In the genomic region with DNA sequence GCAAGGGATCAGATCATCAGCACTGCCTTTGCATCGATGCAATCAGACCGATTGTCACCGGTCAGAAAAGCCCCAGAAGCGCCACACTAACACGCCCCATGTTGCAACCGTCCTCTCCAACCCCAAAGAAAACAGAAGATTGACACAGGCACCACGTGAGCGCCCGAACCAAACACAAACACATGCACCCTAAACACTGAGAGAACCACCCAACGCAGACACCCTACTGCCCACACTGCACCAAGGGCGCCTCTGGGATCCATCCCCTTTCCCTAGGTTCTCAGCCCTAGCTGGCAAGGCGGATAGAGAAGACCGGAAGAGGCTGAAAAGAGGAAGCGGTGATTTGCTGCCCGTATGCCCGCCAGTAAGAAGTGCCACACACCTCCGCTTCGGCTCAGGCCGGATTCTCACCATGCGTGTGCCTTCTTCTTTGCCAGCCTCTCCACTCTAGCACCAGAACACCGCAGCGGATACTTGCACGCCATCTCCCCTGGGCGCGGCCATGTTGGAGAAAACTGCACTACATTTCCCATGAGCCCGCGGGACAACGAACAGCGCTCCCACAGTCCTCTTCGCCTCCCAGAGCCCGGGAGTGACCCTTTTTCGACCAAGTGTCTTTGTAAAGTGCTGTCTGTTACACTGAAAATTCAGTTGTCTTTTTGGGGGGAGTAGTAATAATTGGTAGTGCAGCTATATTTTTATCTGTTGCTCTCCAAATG, we compare ENCODE assay signal across 9 cellular contexts. TPM values are rescaled to one million over a fixed set of nuclear protein-coding genes. Genes with fewer than 3 reads are reported as not detected.
DNase-seq lines count a peak whose midpoint lies in the region; ATAC-seq and FAIRE-seq lines count a peak whose summit lies in the region.
"Had no signal": no experiment of that assay in that cellular context is flagged by ENCODE, and none has a peak within 500 bp of the region (broad histone marks: within the 10 kb centered on the region; RNA-seq: fewer than 3 reads in every experiment).

A gene with protein sequence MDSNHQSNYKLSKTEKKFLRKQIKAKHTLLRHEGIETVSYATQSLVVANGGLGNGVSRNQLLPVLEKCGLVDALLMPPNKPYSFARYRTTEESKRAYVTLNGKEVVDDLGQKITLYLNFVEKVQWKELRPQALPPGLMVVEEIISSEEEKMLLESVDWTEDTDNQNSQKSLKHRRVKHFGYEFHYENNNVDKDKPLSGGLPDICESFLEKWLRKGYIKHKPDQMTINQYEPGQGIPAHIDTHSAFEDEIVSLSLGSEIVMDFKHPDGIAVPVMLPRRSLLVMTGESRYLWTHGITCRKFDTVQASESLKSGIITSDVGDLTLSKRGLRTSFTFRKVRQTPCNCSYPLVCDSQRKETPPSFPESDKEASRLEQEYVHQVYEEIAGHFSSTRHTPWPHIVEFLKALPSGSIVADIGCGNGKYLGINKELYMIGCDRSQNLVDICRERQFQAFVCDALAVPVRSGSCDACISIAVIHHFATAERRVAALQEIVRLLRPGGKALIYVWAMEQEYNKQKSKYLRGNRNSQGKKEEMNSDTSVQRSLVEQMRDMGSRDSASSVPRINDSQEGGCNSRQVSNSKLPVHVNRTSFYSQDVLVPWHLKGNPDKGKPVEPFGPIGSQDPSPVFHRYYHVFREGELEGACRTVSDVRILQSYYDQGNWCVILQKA (minus strand): TSS at position 517 of the 719 bp plus-strand sequence. CDS start 4,842 bp downstream, outside the sequence.

- no peaks in the 10 kb centered on the region for H4K20me1 ChIP-seq in BLaER1

- H3K4me1 ChIP-seq in BLaER1 (peaks cover 48% of the 10 kb centered on the region), ectodermal cell (ENCODE audit: control insufficient read depth, insufficient read depth, low read length) (peaks cover 10% of the 10 kb centered on the region)

- no peaks in the 10 kb centered on the region for H3K27me3 ChIP-seq in BLaER1
- H3K27me3 ChIP-seq in ectodermal cell (ENCODE audit: control insufficient read depth, insufficient read depth, low read length, poor library complexity, severe bottlenecking) = no peaks in the 10 kb centered on the region

- H3K4me2 ChIP-seq in BLaER1 = peak within 1 kb of the TSS; percentile 82

- WGBS in ectodermal cell, 2 experiments = 0 to 1% methylated on average over 32 of the region's 32 CpGs

- H3K27ac ChIP-seq in BLaER1 (peak within 1 kb of the TSS; percentile 89), ectodermal cell (ENCODE audit: insufficient read depth, low read depth, low read length, poor library complexity, severe bottlenecking) (no peak within 1 kb of the TSS)

- peak within 1 kb of the TSS; percentile 88 for H3K4me3 ChIP-seq in BLaER1
- peak within 1 kb of the TSS; percentile 57 for H3K4me3 ChIP-seq in ectodermal cell (ENCODE audit: insufficient read depth, low read depth, low read length)

- FAIRE-seq in GM19239 (lab: Jason Lieb, UNC) = peak; percentile 90
- FAIRE-seq: colon had no signal

- ATAC-seq in HG03439 (IDR thresholded peaks at IDR 0.05; ENCODE audit: unreplicated experiment) = peak; percentile 85

- H3K9me3 ChIP-seq in BLaER1 (no peaks in the 10 kb centered on the region), ectodermal cell (ENCODE audit: control insufficient read depth, low read length) (no peaks in the 10 kb centered on the region)

- DNase-seq in GM19239 (ENCODE audit: insufficient read length, low spot score) (peak; percentile 32), NCI-H748 treated with DMSO at 0.1 percent for 48 hours (lab: John Stamatoyannopoulos, UW) (peak; percentile 37), lung microvascular endothelial cell (ENCODE audit: low read depth in 2 of 2) (peak; percentile 72 to 76)
- peak; percentile 77 to 83 for DNase-seq in activated CD4-positive, alpha-beta T cell treated with anti-CD3 and anti-CD28 coated beads, Interleukin-2, amount 50 U/mL, for 48 hours
- peak; percentile 55 to 72 (median 66) for DNase-seq in stimulated activated CD4-positive, alpha-beta T cell treated with anti-CD3 and anti-CD28 coated beads, TNF-alpha, amount 100 ng/mL, for 48 hours (ENCODE audit: low read depth in 3 of 3)

- peak within 1 kb of the TSS; percentile 86 for H3K9ac ChIP-seq in BLaER1

- no peaks in the 10 kb centered on the region for H3K36me3 ChIP-seq in BLaER1
- no peaks in the 10 kb centered on the region for H3K36me3 ChIP-seq in ectodermal cell (ENCODE audit: control insufficient read depth, insufficient read depth, low read length)

RNA-seq across cellular contexts. Expression of the gene that starts here (rescaled TPM):
- polyA plus RNA-seq in ectodermal cell (2013, experiment 1 of 4) = 12.0 TPM
- 10.0 TPM for polyA plus RNA-seq in ectodermal cell (2013, experiment 2 of 4)
- 6.4 TPM for polyA plus RNA-seq in ectodermal cell (2013, experiment 3 of 4)
- polyA plus RNA-seq in ectodermal cell (2013, experiment 4 of 4) = 8.0 TPM
- 4.1 and 5.0 TPM in 2 replicates for total RNA-seq in lung microvascular endothelial cell
